Comparison of ENCODE assay signal across 21 cellular contexts in genomic region chr3:14487821-14488220, GRCh38. TPM values are rescaled to one million over a fixed set of nuclear protein-coding genes. Genes with fewer than 3 reads are reported as not detected.
DNase-seq lines count a peak whose midpoint lies in the region; ATAC-seq and TF ChIP-seq lines count a peak whose summit lies in the region.
"Had no signal": no experiment of that assay in that cellular context is flagged by ENCODE, and none has a peak within 500 bp of the region (broad histone marks: within the 10 kb centered on the region; RNA-seq: fewer than 3 reads in every experiment).

No MANE protein-coding gene starts in this region.

- H3K9me3 Mint-ChIP-seq in chondrocyte (ENCODE audit: low read depth) (no peaks in the 10 kb centered on the region), neural crest cell (no peaks in the 10 kb centered on the region)
- H3K9me3 Mint-ChIP-seq: CD8-positive, alpha-beta T cell had no signal

- ATAC-seq in IMR-90 (ENCODE audit: low read depth) (no peak), GM18517 (IDR thresholded peaks at IDR 0.05; ENCODE audit: unreplicated experiment) (no peak)
- ATAC-seq: CD8-positive, alpha-beta T cell; HepG2 had no signal

- in situ Hi-C loops in IMR-90 (cut with MboI; ENCODE audit: low sequenced_read_pairs), result no loop called here
- in situ Hi-C loops in brain microvascular endothelial cell (cut with HindIII; ENCODE audit: low pct_ligation_motif_present, low sequenced_read_pairs), result no loop called here

- H2AK9ac ChIP-seq in IMR-90 (replicated peaks; ENCODE audit: low read depth, low read length, poor library complexity), result peak overlapping the region; percentile 87

- no peak for DNase-seq in IMR-90
- peak; percentile 54 for DNase-seq in chondrocyte (ENCODE audit: low spot score)
- no peak for DNase-seq in neural crest cell (ENCODE audit: low read depth, low spot score)
- no peak for DNase-seq in BE2C
- DNase-seq in brain microvascular endothelial cell, result no peak
- DNase-seq: CD8-positive, alpha-beta T cell; GM23248; KG1; NCI-H1105; NCI-H146; NCI-H2029; NCI-H226; NCI-H510A treated with DMSO at 0.1 percent for 48 hours; NCI-H748 treated with DMSO at 0.1 percent for 48 hours had no signal

- no peaks in the 10 kb centered on the region for H3K9me3 ChIP-seq in IMR-90 (ENCODE audit: control insufficient read depth, insufficient read depth, low read length)
- H3K9me3 ChIP-seq in BE2C, result no peaks in the 10 kb centered on the region
- H3K9me3 ChIP-seq: BLaER1 treated with 17β-estradiol and CSF1 and Interleukin-3, amounts not matched to agents 10 nM and 100 nM; HAP-1 had no signal

- no peaks in the 10 kb centered on the region for H3K79me2 ChIP-seq in KMS-11 (ENCODE audit: insufficient read depth, low read depth)

- H3K36me3 ChIP-seq in IMR-90 (ENCODE audit: control insufficient read depth, insufficient read depth, low read length), result peaks cover 48% of the 10 kb centered on the region
- H3K36me3 ChIP-seq in KMS-11 (ENCODE audit: insufficient read depth), result no peaks in the 10 kb centered on the region
- H3K36me3 ChIP-seq in BE2C, result no peaks in the 10 kb centered on the region
- H3K36me3 ChIP-seq in brain microvascular endothelial cell (replicated peaks), result peaks cover 17% of the 10 kb centered on the region

- H4K20me1 ChIP-seq in IMR-90 (ENCODE audit: insufficient read depth, low read length), result no peaks in the 10 kb centered on the region
- H4K20me1 ChIP-seq in KMS-11 (ENCODE audit: insufficient read depth), result no peaks in the 10 kb centered on the region

- BruUV-seq in IMR-90 (replicated peaks; lab: Mats Ljungman, UMichigan), result TSS peak; percentile 48

- H3K27me3 Mint-ChIP-seq in chondrocyte (ENCODE audit: low read depth), result no peaks in the 10 kb centered on the region
- H3K27me3 Mint-ChIP-seq in neural crest cell (ENCODE audit: low read depth), result no peaks in the 10 kb centered on the region

- no peaks in the 10 kb centered on the region for H3K79me1 ChIP-seq in IMR-90 (ENCODE audit: low read depth in 1 of 2, low read length in 2 of 2)

- H3K27ac Mint-ChIP-seq in chondrocyte (ENCODE audit: unreplicated experiment) (no peak overlapping the region), neural crest cell (ENCODE audit: unreplicated experiment) (peak overlapping the region; percentile 12)
- H3K27ac Mint-ChIP-seq: CD8-positive, alpha-beta T cell had no signal

- H3K27ac ChIP-seq in IMR-90 (ENCODE audit: insufficient read depth, low read length) (no peak overlapping the region), KMS-11 (peak overlapping the region; percentile 99), brain microvascular endothelial cell (no peak overlapping the region)
- H3K27ac ChIP-seq: BLaER1 treated with 17β-estradiol and CSF1 and Interleukin-3, amounts not matched to agents 10 nM and 100 nM; GM23248; HL-60 had no signal

- H2AK5ac ChIP-seq in IMR-90 (ENCODE audit: low read depth, low read length), result no peak overlapping the region

- peaks cover 7% of the 10 kb centered on the region for H3K9me1 ChIP-seq in IMR-90 (ENCODE audit: insufficient read depth, low read length)

- H3K14ac ChIP-seq in IMR-90 (replicated peaks; ENCODE audit: low read depth, low read length), result no peak overlapping the region; the same call in 1 of the 2 replicates

- H3K4me3 Mint-ChIP-seq in chondrocyte (ENCODE audit: unreplicated experiment) (no peak overlapping the region), neural crest cell (no peak overlapping the region)
- H3K4me3 Mint-ChIP-seq: CD8-positive, alpha-beta T cell had no signal

- TF ChIP-seq POLR2A in IMR-90 (IDR thresholded peaks at IDR 0.05; ENCODE audit: low read depth, low read length), result no peak

- H2BK15ac ChIP-seq in IMR-90 (ENCODE audit: low read depth, low read length), result no peak overlapping the region

- H3K4me2 ChIP-seq in IMR-90 (ENCODE audit: low read depth, low read length) (no peak overlapping the region), KMS-11 (peak overlapping the region; percentile 94)
- H3K4me2 ChIP-seq: BLaER1 treated with 17β-estradiol and CSF1 and Interleukin-3, amounts not matched to agents 10 nM and 100 nM had no signal

- TF ChIP-seq CTCF in IMR-90 (conservative IDR thresholded peaks at IDR 0.05; ENCODE audit: low read depth, low read length) (no peak), KMS-11 (conservative IDR thresholded peaks at IDR 0.05; ENCODE audit: low read depth, low read length) (no peak), chondrocyte (IDR thresholded peaks at IDR 0.05) (no peak), neural crest cell (conservative IDR thresholded peaks at IDR 0.05) (no peak), BE2C (IDR thresholded peaks at IDR 0.05; ENCODE audit: low read depth, low read length) (no peak), brain microvascular endothelial cell (IDR thresholded peaks at IDR 0.05; ENCODE audit: low read depth, low read length, missing control alignments) (no peak)

- no peak overlapping the region for H4K5ac ChIP-seq in IMR-90 (ENCODE audit: low read depth, low read length)

- whole genome bisulfite sequencing in IMR-90 (ENCODE audit: extremely low coverage in 2 of 2, insufficient read length in 1 of 2), 2 experiments, result no CpG with 5 or more reads among the region's 7 CpGs

- no peak overlapping the region for H3K18ac ChIP-seq in IMR-90 (ENCODE audit: low read depth, low read length)

- H2BK20ac ChIP-seq in IMR-90 (ENCODE audit: low read depth, low read length), result 0 out of 2 replicates have a peak overlapping the region, but pooled peaks have one; percentile 3

- no peak overlapping the region for H4K91ac ChIP-seq in IMR-90 (ENCODE audit: insufficient read depth, low read depth, low read length)

- H3K4me3 ChIP-seq in IMR-90 (ENCODE audit: insufficient read depth, low read depth, low read length) (no peak overlapping the region), KMS-11 (IDR thresholded peaks at IDR 0.05; ENCODE audit: insufficient read depth, low read depth, low read length) (no peak overlapping the region), BE2C (ENCODE audit: low read depth, low read length) (no peak overlapping the region), brain microvascular endothelial cell (ENCODE audit: low read depth, low read length) (no peak overlapping the region)
- H3K4me3 ChIP-seq: BLaER1 treated with 17β-estradiol and CSF1 and Interleukin-3, amounts not matched to agents 10 nM and 100 nM; GM23248; HAP-1 had no signal

- H2BK120ac ChIP-seq in IMR-90 (ENCODE audit: low read depth, low read length), result no peak overlapping the region

- H3K4me1 Mint-ChIP-seq in chondrocyte (ENCODE audit: low read depth), result peaks cover 7% of the 10 kb centered on the region
- H3K4me1 Mint-ChIP-seq in neural crest cell, result no peaks in the 10 kb centered on the region

- H3K36me3 Mint-ChIP-seq in chondrocyte (ENCODE audit: low read depth) (peaks cover 9% of the 10 kb centered on the region), neural crest cell (ENCODE audit: low read depth) (no peaks in the 10 kb centered on the region)

- H3K23ac ChIP-seq in IMR-90 (ENCODE audit: low read depth, low read length), result no peak overlapping the region

- H3K4me1 ChIP-seq in IMR-90 (ENCODE audit: control insufficient read depth, insufficient read depth, low read length) (peaks cover 4% of the 10 kb centered on the region; the same call in 1 of the 2 replicates), KMS-11 (ENCODE audit: low read depth, poor library complexity, severe bottlenecking) (peaks cover 51% of the 10 kb centered on the region), BE2C (no peaks in the 10 kb centered on the region)
- H3K4me1 ChIP-seq: HAP-1 had no signal

- H2BK5ac ChIP-seq in IMR-90 (ENCODE audit: low read depth, low read length, poor library complexity, severe bottlenecking), result no peak overlapping the region

- no peak overlapping the region for H3K4ac ChIP-seq in IMR-90 (ENCODE audit: low read depth, low read length)

- no peak overlapping the region for H4K8ac ChIP-seq in IMR-90 (ENCODE audit: low read depth in 2 of 2, low read length in 2 of 2)

- CTCF ChIA-PET in IMR-90 (lab: Yijun Ruan, JAX), result interaction anchor here (0.7 kb wide), 1 partner anchor 284 kb away, joined by 3 read pairs; no protein-coding TSS in a partner anchor

- no peak overlapping the region for H3K56ac ChIP-seq in IMR-90 (ENCODE audit: extremely low read depth, insufficient read depth, low read length)

- intact Hi-C loops in IMR-90 (cut with micrococcal nuclease), result no loop called here

- dilution Hi-C loops in IMR-90 (cut with HindIII; ENCODE audit: low sequenced_read_pairs, unreplicated experiment), result no loop called here

- POLR2A ChIA-PET in IMR-90 (lab: Charles Lee; ENCODE audit: unreplicated experiment), result no interaction called here

- H2AFZ ChIP-seq in IMR-90 (replicated peaks; ENCODE audit: low read length, poor library complexity), result no peak overlapping the region
- no peak overlapping the region for H2AFZ ChIP-seq in KMS-11 (ENCODE audit: low read depth)
- H2AFZ ChIP-seq: GM23248 had no signal

- H3K27me3 ChIP-seq in IMR-90 (ENCODE audit: control insufficient read depth, insufficient read depth, low read length) (no peaks in the 10 kb centered on the region), KMS-11 (ENCODE audit: insufficient read depth, low read depth) (no peaks in the 10 kb centered on the region), BE2C (no peaks in the 10 kb centered on the region), brain microvascular endothelial cell (replicated peaks) (no peaks in the 10 kb centered on the region)
- H3K27me3 ChIP-seq: BLaER1 treated with 17β-estradiol and CSF1 and Interleukin-3, amounts not matched to agents 10 nM and 100 nM had no signal

- no peak for TF ChIP-seq RAD21 in IMR-90 (IDR thresholded peaks at IDR 0.05; ENCODE audit: low read length)

- no peak overlapping the region for H3K9ac ChIP-seq in IMR-90 (ENCODE audit: low read depth, low read length)
- peak overlapping the region; percentile 63; the same call in 1 of the 2 replicates for H3K9ac ChIP-seq in KMS-11
- H3K9ac ChIP-seq: BLaER1 treated with 17β-estradiol and CSF1 and Interleukin-3, amounts not matched to agents 10 nM and 100 nM; GM23248 had no signal

TF ChIP-seq in IMR-90, 13 proteins besides CTCF, POLR2A, EP300 and RAD21 (continues in another document):
- TF ChIP-seq MAZ (IDR thresholded peaks at IDR 0.05; ENCODE audit: borderline replicate concordance, low read depth, low read length), result no peak
- TF ChIP-seq USF2 (IDR thresholded peaks at IDR 0.05; ENCODE audit: low read depth, low read length), result no peak

RNA-seq across cellular contexts. Expression of gene GRIP2, which starts 52.3 kb away (rescaled TPM):
- total RNA-seq in IMR-90 (2012; rRNA removed) (under 0.01 TPM in 1 of 2 replicates, not detected in the other), chondrocyte (0.20 to 0.63 TPM in 2 of 3 replicates, not detected in the other), neural crest cell (3.2 and 3.6 TPM in 2 replicates)
- 0.05 and 0.17 TPM in 2 replicates for polyA plus RNA-seq in IMR-90 (2012; rRNA removed)
- polyA plus RNA-seq in IMR-90 (2012; cell fraction: cytosol; rRNA removed), result 0.02 TPM in 1 of 2 replicates, not detected in the other
- polyA plus RNA-seq in IMR-90 (2012; cell fraction: nucleus; rRNA removed; ENCODE audit: low replicate concordance), result 0.25 and 0.34 TPM in 2 replicates
- 1.2 TPM for polyA plus RNA-seq in BE2C (2012; ENCODE audit: insufficient read depth, insufficient read length, low read depth)
- total RNA-seq: CD8-positive, alpha-beta T cell; HT-29 had no signal
